Comparison of ENCODE assay signal across 8 cellular contexts in the genomic region with DNA sequence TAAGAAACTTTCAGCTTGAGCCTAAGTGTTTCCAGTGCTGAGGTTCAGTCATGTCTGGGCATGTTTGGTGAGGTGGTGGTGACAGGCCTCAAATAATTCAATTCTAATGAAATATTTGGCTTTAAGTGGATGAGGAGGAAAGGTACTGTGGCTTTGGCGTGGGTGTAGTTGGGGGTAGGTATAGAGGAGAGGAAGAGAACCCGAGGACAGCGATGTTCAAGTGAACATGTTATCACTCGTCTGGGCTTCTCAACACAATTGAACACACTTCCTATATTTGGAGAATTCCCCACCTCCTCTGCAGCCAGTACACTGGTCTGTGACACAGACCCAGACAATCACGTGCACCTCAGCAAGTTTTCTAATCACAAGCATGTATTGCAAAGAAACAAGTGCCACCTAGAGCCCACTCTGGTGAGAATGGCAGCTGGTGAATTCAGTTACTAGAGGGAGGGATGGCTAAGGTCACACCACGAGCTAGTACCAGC. TPM values are rescaled to one million over a fixed set of nuclear protein-coding genes. Genes with fewer than 3 reads are reported as not detected.
DNase-seq lines count a peak whose midpoint lies in the region; ATAC-seq and TF ChIP-seq lines count a peak whose summit lies in the region.

No MANE protein-coding gene starts in this region.

- TF ChIP-seq CTCF in GM06990 (IDR thresholded peaks at IDR 0.05; ENCODE audit: insufficient read depth, low read length, poor library complexity, severe bottlenecking) = peak; percentile 33
- no peak for TF ChIP-seq CTCF in esophagus squamous epithelium (IDR thresholded peaks at IDR 0.05)
- TF ChIP-seq CTCF in left lung (IDR thresholded peaks at IDR 0.05) = no peak

- no peak overlapping the region for H3K4me3 Mint-ChIP-seq in activated CD4-positive, alpha-beta memory T cell treated with anti-CD3 and anti-CD28 coated beads for 36 hours
- no peak overlapping the region for H3K4me3 Mint-ChIP-seq in naive thymus-derived CD4-positive, alpha-beta T cell

- H3K27ac Mint-ChIP-seq in activated CD4-positive, alpha-beta memory T cell treated with anti-CD3 and anti-CD28 coated beads for 36 hours = peak overlapping the region; percentile 64
- H3K27ac Mint-ChIP-seq in naive thymus-derived CD4-positive, alpha-beta T cell = peak overlapping the region in 1 of 9 donors; percentile 76

- H3K9me3 Mint-ChIP-seq in activated CD4-positive, alpha-beta memory T cell treated with anti-CD3 and anti-CD28 coated beads for 36 hours = no peaks in the 10 kb centered on the region
- peaks cover 0 to 7% (median 0%) of the 10 kb centered on the region in 11 donors for H3K9me3 Mint-ChIP-seq in naive thymus-derived CD4-positive, alpha-beta T cell

- intact Hi-C loops in activated CD4-positive, alpha-beta memory T cell treated with anti-CD3 and anti-CD28 coated beads for 36 hours (cut with micrococcal nuclease) = loop anchor here (1.0 to 5.0 kb wide), 3 partner anchors 41 to 290 kb away; a partner anchor contains a TSS
- intact Hi-C loops in naive thymus-derived CD4-positive, alpha-beta T cell (cut with micrococcal nuclease) = loop anchor here in 1 of 2 donors (5.0 to 10.0 kb wide), 3 partner anchors 135 to 1213 kb away; no protein-coding TSS in a partner anchor
- intact Hi-C loops in esophagus squamous epithelium (cut with DNase I) = loop anchor here (10.0 kb wide), 1 partner anchor 113 kb away; a partner anchor contains a TSS
- intact Hi-C loops in left lung (cut with DNase I) = no loop called here

- peaks cover 43% of the 10 kb centered on the region for H3K4me1 Mint-ChIP-seq in activated CD4-positive, alpha-beta memory T cell treated with anti-CD3 and anti-CD28 coated beads for 36 hours (ENCODE audit: low read depth)
- peaks cover 0 to 20% (median 5%) of the 10 kb centered on the region in 7 donors for H3K4me1 Mint-ChIP-seq in naive thymus-derived CD4-positive, alpha-beta T cell

- TF ChIP-seq POLR2A in esophagus squamous epithelium (IDR thresholded peaks at IDR 0.05) = no peak

- DNase-seq in GM06990 (ENCODE audit: extremely low read depth, insufficient read length) (peak; percentile 35), SHP77 treated with DMSO at 0.1 percent for 48 hours (lab: John Stamatoyannopoulos, UW) (no peak), esophagus squamous epithelium (lab: John Stamatoyannopoulos, UW) (no peak), left lung (no peak)
- peak; percentile 55 for DNase-seq in activated CD4-positive, alpha-beta memory T cell treated with anti-CD3 and anti-CD28 coated beads for 36 hours
- no peak for DNase-seq in naive thymus-derived CD4-positive, alpha-beta T cell

- H3K9me3 ChIP-seq in naive thymus-derived CD4-positive, alpha-beta T cell (ENCODE audit: control insufficient read depth in 2 of 3, low read length in 3 of 3) = no peaks in the 10 kb centered on the region
- H3K9me3 ChIP-seq in esophagus squamous epithelium (no peaks in the 10 kb centered on the region), left lung (no peaks in the 10 kb centered on the region)

- no peaks in the 10 kb centered on the region for H3K36me3 Mint-ChIP-seq in activated CD4-positive, alpha-beta memory T cell treated with anti-CD3 and anti-CD28 coated beads for 36 hours
- peaks cover 0 to 16% (median 0%) of the 10 kb centered on the region in 5 donors for H3K36me3 Mint-ChIP-seq in naive thymus-derived CD4-positive, alpha-beta T cell

- POLR2A ChIA-PET in activated CD4-positive, alpha-beta memory T cell treated with anti-CD3 and anti-CD28 coated beads for 36 hours (lab: Charles Lee) = interaction anchor here (1.1 kb wide), 1 partner anchor 116 kb away, joined by 3 read pairs; no protein-coding TSS in a partner anchor
- POLR2A ChIA-PET in naive thymus-derived CD4-positive, alpha-beta T cell (lab: Charles Lee) = no interaction called here

- H3K36me3 ChIP-seq in GM06990 (ENCODE audit: control insufficient read depth, insufficient read depth, low read length) (no peaks in the 10 kb centered on the region), esophagus squamous epithelium (no peaks in the 10 kb centered on the region), left lung (no peaks in the 10 kb centered on the region)
- H3K36me3 ChIP-seq in naive thymus-derived CD4-positive, alpha-beta T cell (ENCODE audit: control insufficient read depth in 2 of 3, insufficient read depth in 3 of 3, low read length in 3 of 3) = no peaks in the 10 kb centered on the region

- H3K4me3 ChIP-seq in GM06990 (replicated peaks; ENCODE audit: low read depth, low read length) (no peak overlapping the region), esophagus squamous epithelium (no peak overlapping the region), left lung (no peak overlapping the region)
- H3K4me3 ChIP-seq in naive thymus-derived CD4-positive, alpha-beta T cell (ENCODE audit: low read length) = no peak overlapping the region

- peaks cover 0 to 5% of the 10 kb centered on the region in 2 donors for H3K4me1 ChIP-seq in naive thymus-derived CD4-positive, alpha-beta T cell (ENCODE audit: control insufficient read depth in 2 of 2, insufficient read depth in 2 of 2, low read length in 2 of 2)
- H3K4me1 ChIP-seq in esophagus squamous epithelium (peaks cover 0 to 10% (median 0%) of the 10 kb centered on the region in 3 donors), left lung (no peaks in the 10 kb centered on the region)

- H3K27ac ChIP-seq in naive thymus-derived CD4-positive, alpha-beta T cell (ENCODE audit: low read depth, low read length) = no peak overlapping the region
- no peak overlapping the region for H3K27ac ChIP-seq in esophagus squamous epithelium
- no peak overlapping the region for H3K27ac ChIP-seq in left lung

- H3K27me3 ChIP-seq in GM06990 (replicated peaks; ENCODE audit: control insufficient read depth, insufficient read depth, low read length) = no peaks in the 10 kb centered on the region
- H3K27me3 ChIP-seq in naive thymus-derived CD4-positive, alpha-beta T cell (ENCODE audit: control insufficient read depth in 2 of 2, insufficient read depth in 2 of 2, low read length in 2 of 2) = no peaks in the 10 kb centered on the region
- no peaks in the 10 kb centered on the region for H3K27me3 ChIP-seq in esophagus squamous epithelium
- no peaks in the 10 kb centered on the region for H3K27me3 ChIP-seq in left lung

- WGBS in esophagus squamous epithelium, 2 donors = 25 to 31% methylated on average over 6 of the region's 6 CpGs

- CTCF ChIA-PET in activated CD4-positive, alpha-beta memory T cell treated with anti-CD3 and anti-CD28 coated beads for 36 hours (lab: Charles Lee) = interaction anchor here (0.6 to 8.5 kb wide), 9 partner anchors 40 to 688 kb away, joined by 3 to 154 read pairs (median 3); a partner anchor contains a TSS
- CTCF ChIA-PET in naive thymus-derived CD4-positive, alpha-beta T cell (lab: Charles Lee) = interaction anchor here (0.8 to 4.7 kb wide), 3 partner anchors 17 to 617 kb away, joined by 3 to 37 read pairs (median 4); no protein-coding TSS in a partner anchor

- H3K27me3 Mint-ChIP-seq in activated CD4-positive, alpha-beta memory T cell treated with anti-CD3 and anti-CD28 coated beads for 36 hours = no peaks in the 10 kb centered on the region
- no peaks in the 10 kb centered on the region for H3K27me3 Mint-ChIP-seq in naive thymus-derived CD4-positive, alpha-beta T cell

- ATAC-seq in GM19324 (IDR thresholded peaks at IDR 0.05; ENCODE audit: low FRiP score, unreplicated experiment) = peak; percentile 68
- peak; percentile 70 for ATAC-seq in HG03196 (IDR thresholded peaks at IDR 0.05; ENCODE audit: unreplicated experiment)
- ATAC-seq in naive thymus-derived CD4-positive, alpha-beta T cell = peak; percentile 61
- no peak for ATAC-seq in left lung

RNA-seq across cellular contexts. Expression of a gene that starts 53.0 kb away (rescaled TPM):
- total RNA-seq in activated CD4-positive, alpha-beta memory T cell treated with anti-CD3 and anti-CD28 coated beads for 36 hours = 1 to 10 TPM in 1 of 2 experiments, under 1 TPM in 1; 0.48 to 1.1 TPM
- 1 to 10 TPM in 3 of 5 experiments, under 1 TPM in 2; 0.31 to 2.4 (median 1.5) TPM for total RNA-seq in naive thymus-derived CD4-positive, alpha-beta T cell
- polyA plus RNA-seq in naive thymus-derived CD4-positive, alpha-beta T cell = 1 to 10 TPM in 1 of 2 donors, under 1 TPM in 1; 0.17 to 2.2 TPM
- total RNA-seq in esophagus squamous epithelium = under 1 TPM in 1 of 4 donors, not detected in 3; 0.57 TPM
- under 1 TPM; 0.23 to 0.71 TPM for total RNA-seq in left lung

Comparison
In these comparisons a context has a peak if more than half of its experiments do, and no peak if none do; other contexts are left out.
1. DNase-seq: peak in GM06990 (single experiment) and activated CD4-positive, alpha-beta memory T cell treated with anti-CD3 and anti-CD28 coated beads for 36 hours (single experiment); none in naive thymus-derived CD4-positive, alpha-beta T cell (0 of 9), SHP77 treated with DMSO at 0.1 percent for 48 hours (single experiment), esophagus squamous epithelium (single experiment) and left lung (0 of 2).
2. intact Hi-C loops: an anchor here in activated CD4-positive, alpha-beta memory T cell treated with anti-CD3 and anti-CD28 coated beads for 36 hours (1.0 to 5.0 kb wide) and esophagus squamous epithelium (10.0 kb wide); none called in left lung.